ENCODE assay signal across 1 cellular context in the genomic region with DNA sequence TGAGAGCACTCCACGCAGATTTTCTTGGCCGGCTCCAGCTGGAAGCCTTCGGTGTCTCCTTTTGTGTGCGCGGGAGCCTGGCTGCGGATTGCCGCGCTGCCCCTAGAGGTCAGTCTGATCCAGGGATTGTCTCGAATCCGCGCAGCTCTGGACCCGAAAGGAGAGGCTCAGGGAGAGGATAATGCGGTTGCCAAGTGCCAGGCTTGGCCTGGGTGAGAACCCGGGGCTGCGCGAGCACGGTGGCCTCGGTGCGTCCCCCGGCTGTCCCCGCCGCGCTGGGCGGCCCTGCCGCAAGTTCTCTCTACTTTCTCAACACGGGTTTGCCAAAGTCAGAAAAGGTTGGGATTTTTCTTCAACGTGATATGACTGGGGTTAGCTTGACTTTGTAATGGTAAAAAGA.
TF ChIP-seq lines count a peak whose summit lies in the region.

No MANE protein-coding gene starts in this region.

TF ChIP-seq in liver, 16 proteins besides CTCF, POLR2A, EP300 and RAD21 (continued from another document):
- TF ChIP-seq, protein P1, sequence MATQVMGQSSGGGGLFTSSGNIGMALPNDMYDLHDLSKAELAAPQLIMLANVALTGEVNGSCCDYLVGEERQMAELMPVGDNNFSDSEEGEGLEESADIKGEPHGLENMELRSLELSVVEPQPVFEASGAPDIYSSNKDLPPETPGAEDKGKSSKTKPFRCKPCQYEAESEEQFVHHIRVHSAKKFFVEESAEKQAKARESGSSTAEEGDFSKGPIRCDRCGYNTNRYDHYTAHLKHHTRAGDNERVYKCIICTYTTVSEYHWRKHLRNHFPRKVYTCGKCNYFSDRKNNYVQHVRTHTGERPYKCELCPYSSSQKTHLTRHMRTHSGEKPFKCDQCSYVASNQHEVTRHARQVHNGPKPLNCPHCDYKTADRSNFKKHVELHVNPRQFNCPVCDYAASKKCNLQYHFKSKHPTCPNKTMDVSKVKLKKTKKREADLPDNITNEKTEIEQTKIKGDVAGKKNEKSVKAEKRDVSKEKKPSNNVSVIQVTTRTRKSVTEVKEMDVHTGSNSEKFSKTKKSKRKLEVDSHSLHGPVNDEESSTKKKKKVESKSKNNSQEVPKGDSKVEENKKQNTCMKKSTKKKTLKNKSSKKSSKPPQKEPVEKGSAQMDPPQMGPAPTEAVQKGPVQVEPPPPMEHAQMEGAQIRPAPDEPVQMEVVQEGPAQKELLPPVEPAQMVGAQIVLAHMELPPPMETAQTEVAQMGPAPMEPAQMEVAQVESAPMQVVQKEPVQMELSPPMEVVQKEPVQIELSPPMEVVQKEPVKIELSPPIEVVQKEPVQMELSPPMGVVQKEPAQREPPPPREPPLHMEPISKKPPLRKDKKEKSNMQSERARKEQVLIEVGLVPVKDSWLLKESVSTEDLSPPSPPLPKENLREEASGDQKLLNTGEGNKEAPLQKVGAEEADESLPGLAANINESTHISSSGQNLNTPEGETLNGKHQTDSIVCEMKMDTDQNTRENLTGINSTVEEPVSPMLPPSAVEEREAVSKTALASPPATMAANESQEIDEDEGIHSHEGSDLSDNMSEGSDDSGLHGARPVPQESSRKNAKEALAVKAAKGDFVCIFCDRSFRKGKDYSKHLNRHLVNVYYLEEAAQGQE (IDR thresholded peaks at IDR 0.05): no peak
- TF ChIP-seq HNF4G (IDR thresholded peaks at IDR 0.05): no peak
TF ChIP-seq in liver: peak in this region for 0.
